ENCODE assay signal across 8 cellular contexts in the genomic region with DNA sequence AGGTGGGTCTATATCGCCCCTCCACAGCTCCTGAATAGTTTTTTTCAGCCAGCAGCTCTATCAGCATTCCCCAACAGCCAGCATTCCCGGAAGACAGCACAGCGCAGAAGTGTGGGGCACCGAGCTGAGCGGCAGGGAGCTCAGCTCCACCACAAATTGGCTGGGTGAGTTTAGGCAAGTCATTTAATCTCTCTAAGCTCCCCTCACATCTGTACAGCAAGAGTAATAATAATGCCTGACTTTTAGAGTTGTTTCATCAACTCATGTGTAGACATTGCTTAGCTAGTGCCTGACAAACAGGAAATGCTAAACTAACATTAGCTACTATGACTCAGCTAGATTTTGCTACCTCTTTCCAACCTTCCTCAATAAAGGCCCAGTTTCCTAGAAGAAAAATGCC.
A peak's percentile ranks its signal among the peaks of the same experiment; 100 is the strongest.
DNase-seq lines count a peak whose midpoint lies in the region; ATAC-seq, FAIRE-seq and TF ChIP-seq lines count a peak whose summit lies in the region.

No MANE protein-coding gene starts in this region.

- intact Hi-C loops in Right ventricle myocardium inferior (cut with DNase I) = loop anchor here (5.0 kb wide), 2 partner anchors 1184 to 1789 kb away; no protein-coding TSS in a partner anchor
- intact Hi-C loops in cardiac septum (cut with DNase I) = loop anchor here (10.0 kb wide), 2 partner anchors 137 to 427 kb away; no protein-coding TSS in a partner anchor
- intact Hi-C loops in upper lobe of right lung (cut with DNase I) = no loop called here

- H3K36me3 ChIP-seq in right atrium auricular region = no peaks in the 10 kb centered on the region
- no peaks in the 10 kb centered on the region for H3K36me3 ChIP-seq in upper lobe of right lung
- no peaks in the 10 kb centered on the region for H3K36me3 ChIP-seq in H7 (replicated peaks; ENCODE audit: control insufficient read depth, insufficient read depth, low read length)

- H3K9me3 ChIP-seq in right atrium auricular region (no peaks in the 10 kb centered on the region), upper lobe of right lung (no peaks in the 10 kb centered on the region)

- H3K27ac ChIP-seq in angular gyrus (ENCODE audit: low read depth, low read length) = peak overlapping the region; percentile 41
- H3K27ac ChIP-seq in right atrium auricular region = peak overlapping the region; percentile 5 to 34
- H3K27ac ChIP-seq in upper lobe of right lung = no peak overlapping the region

- FAIRE-seq in RCC 7860 (lab: Jason Lieb, UNC) = no peak

- H3K4me3 ChIP-seq in right atrium auricular region (no peak overlapping the region), upper lobe of right lung (no peak overlapping the region), H7 (ENCODE audit: insufficient read depth, low read depth, low read length) (no peak overlapping the region)

- H3K27me3 ChIP-seq in right atrium auricular region (no peaks in the 10 kb centered on the region), upper lobe of right lung (no peaks in the 10 kb centered on the region), H7 (ENCODE audit: control insufficient read depth, insufficient read depth, low read length) (no peaks in the 10 kb centered on the region)

- peak; percentile 35 for ATAC-seq in Right ventricle myocardium inferior
- peak; percentile 45 for ATAC-seq in upper lobe of right lung

- no peak for DNase-seq in Right ventricle myocardium inferior (ENCODE audit: missing footprints)
- DNase-seq in cardiac septum (ENCODE audit: low spot score) = no peak
- no peak for DNase-seq in right atrium auricular region (ENCODE audit: low spot score)
- no peak for DNase-seq in upper lobe of right lung
- DNase-seq in H7 = no peak
- no peak for DNase-seq in COLO668 (lab: John Stamatoyannopoulos, UW; ENCODE audit: unreplicated experiment)
- no peak for DNase-seq in RCC 7860 (ENCODE audit: low spot score)

- TF ChIP-seq CTCF in right atrium auricular region (IDR thresholded peaks at IDR 0.05) (no peak), upper lobe of right lung (IDR thresholded peaks at IDR 0.05) (no peak)

- H3K4me1 ChIP-seq in right atrium auricular region = no peaks in the 10 kb centered on the region
- H3K4me1 ChIP-seq in upper lobe of right lung = no peaks in the 10 kb centered on the region
